In genomic region chrX:79182616-79183015, GRCh38 we compare ENCODE assay signal across 10 cellular contexts. TPM values are rescaled to one million over a fixed set of nuclear protein-coding genes. Genes with fewer than 3 reads are reported as not detected.
A peak's percentile ranks its signal among the peaks of the same experiment; 100 is the strongest.
DNase-seq lines count a peak whose midpoint lies in the region; ATAC-seq, FAIRE-seq and TF ChIP-seq lines count a peak whose summit lies in the region.
"Had no signal": no experiment of that assay in that cellular context is flagged by ENCODE, and none has a peak within 500 bp of the region (broad histone marks: within the 10 kb centered on the region; RNA-seq: fewer than 3 reads in every experiment).

No MANE protein-coding gene starts in this region.

- no peak for TF ChIP-seq CTCF in activated CD8-positive, alpha-beta T cell treated with anti-CD3 and anti-CD28 coated beads for 36 hours (IDR thresholded peaks at IDR 0.05)

- peaks cover 5% of the 10 kb centered on the region for H3K9me3 Mint-ChIP-seq in activated CD8-positive, alpha-beta T cell treated with anti-CD3 and anti-CD28 coated beads for 36 hours

- peak overlapping the region; percentile 94 for H3K27ac Mint-ChIP-seq in activated CD8-positive, alpha-beta T cell treated with anti-CD3 and anti-CD28 coated beads for 36 hours

- no peak overlapping the region for H3K4me3 ChIP-seq in neuronal stem cell (ENCODE audit: low read length in 2 of 2)

- no peaks in the 10 kb centered on the region for H3K79me1 ChIP-seq in neuronal stem cell (ENCODE audit: low read depth, low read length)

- H3K27me3 Mint-ChIP-seq in activated CD8-positive, alpha-beta T cell treated with anti-CD3 and anti-CD28 coated beads for 36 hours: no peaks in the 10 kb centered on the region

- no peak overlapping the region for H2BK120ac ChIP-seq in neuronal stem cell (ENCODE audit: low read depth, low read length)

- no peak overlapping the region for H2BK5ac ChIP-seq in neuronal stem cell (ENCODE audit: low read length)

- no peak overlapping the region for H3K4ac ChIP-seq in neuronal stem cell (ENCODE audit: low read length)

- no peaks in the 10 kb centered on the region for H3K9me3 ChIP-seq in neuronal stem cell (replicated peaks in 1 of 2; ENCODE audit: control insufficient read depth in 2 of 2, insufficient read depth in 1 of 2, low read depth in 1 of 2, low read length in 2 of 2)

- no peaks in the 10 kb centered on the region for H3K36me3 ChIP-seq in neuronal stem cell (replicated peaks in 1 of 2; ENCODE audit: control insufficient read depth in 2 of 2, insufficient read depth in 2 of 2, low read length in 2 of 2)

- no peak overlapping the region for H2BK12ac ChIP-seq in neuronal stem cell (ENCODE audit: low read length)

- H2AFZ ChIP-seq in neuronal stem cell (ENCODE audit: low read length): no peak overlapping the region

- no peak overlapping the region for H4K91ac ChIP-seq in neuronal stem cell (ENCODE audit: low read depth, low read length, poor library complexity)

- H3K4me1 ChIP-seq in neuronal stem cell (ENCODE audit: control insufficient read depth in 2 of 2, insufficient read depth in 1 of 2, low read depth in 1 of 2, low read length in 2 of 2): no peaks in the 10 kb centered on the region

- no peak for TF ChIP-seq POLR2A in GM12892 (IDR thresholded peaks at IDR 0.05; ENCODE audit: low read depth, low read length)

- DNase-seq in GM12892 (ENCODE audit: insufficient read length) (no peak), neuronal stem cell (ENCODE audit: low spot score) (no peak), NCI-H1694 (lab: John Stamatoyannopoulos, UW) (no peak), epidermal melanocyte (ENCODE audit: insufficient read length, low spot score) (no peak), islet precursor cell (no peak)
- no peak for DNase-seq in activated CD8-positive, alpha-beta T cell treated with anti-CD3 and anti-CD28 coated beads for 36 hours
- DNase-seq: DMS79 had no signal

- CTCF ChIA-PET in activated CD8-positive, alpha-beta T cell treated with anti-CD3 and anti-CD28 coated beads for 36 hours (lab: Charles Lee): interaction anchor here (1.1 kb wide), 1 partner anchor 11 kb away, joined by 3 read pairs; no protein-coding TSS in a partner anchor

- H3K36me3 Mint-ChIP-seq in activated CD8-positive, alpha-beta T cell treated with anti-CD3 and anti-CD28 coated beads for 36 hours (ENCODE audit: low read depth): peaks cover 20% of the 10 kb centered on the region

- peak; percentile 83 for FAIRE-seq in GM12892 (lab: Jason Lieb, UNC)

- POLR2A ChIA-PET in activated CD8-positive, alpha-beta T cell treated with anti-CD3 and anti-CD28 coated beads for 36 hours (lab: Charles Lee): interaction anchor here (1.0 to 1.3 kb wide), 3 partner anchors 16 to 76 kb away, joined by 3 to 6 read pairs (median 3); no protein-coding TSS in a partner anchor

- intact Hi-C loops in activated CD8-positive, alpha-beta T cell treated with anti-CD3 and anti-CD28 coated beads for 36 hours (cut with micrococcal nuclease): loop anchor here (5.0 kb wide), 2 partner anchors 35 to 75 kb away; no protein-coding TSS in a partner anchor

- no peak overlapping the region for H3K9ac ChIP-seq in neuronal stem cell (ENCODE audit: low read depth, low read length, poor library complexity)

- H3K23ac ChIP-seq in neuronal stem cell (ENCODE audit: low read depth, low read length, poor library complexity): no peak overlapping the region

- H3K4me3 Mint-ChIP-seq in activated CD8-positive, alpha-beta T cell treated with anti-CD3 and anti-CD28 coated beads for 36 hours: peak overlapping the region; percentile 47

- no peak overlapping the region for H3K14ac ChIP-seq in neuronal stem cell (ENCODE audit: low read length)

- H3K27ac ChIP-seq in neuronal stem cell (replicated peaks; ENCODE audit: low read length): no peak overlapping the region

- H4K8ac ChIP-seq in neuronal stem cell (ENCODE audit: low read depth, low read length): no peak overlapping the region

- no peak overlapping the region for H2BK15ac ChIP-seq in neuronal stem cell (ENCODE audit: low read length)

- peaks cover 61% of the 10 kb centered on the region for H3K4me1 Mint-ChIP-seq in activated CD8-positive, alpha-beta T cell treated with anti-CD3 and anti-CD28 coated beads for 36 hours (ENCODE audit: low read depth)

- H3K4me2 ChIP-seq in neuronal stem cell (ENCODE audit: insufficient read depth, low read length, poor library complexity, severe bottlenecking): no peak overlapping the region

- no peak overlapping the region for H3K18ac ChIP-seq in neuronal stem cell (ENCODE audit: low read length)

- H3K27me3 ChIP-seq in neuronal stem cell (ENCODE audit: control insufficient read depth in 3 of 3, insufficient read depth in 3 of 3, low read depth in 1 of 3, low read length in 3 of 3): no peaks in the 10 kb centered on the region

- no peak overlapping the region for H2AK5ac ChIP-seq in neuronal stem cell (ENCODE audit: low read depth, low read length)

- peak; percentile 94 for ATAC-seq in GM19395 (IDR thresholded peaks at IDR 0.05; ENCODE audit: unreplicated experiment)
- peak; percentile 97 for ATAC-seq in HG03025 (IDR thresholded peaks at IDR 0.05; ENCODE audit: low FRiP score, unreplicated experiment)
- ATAC-seq in activated CD8-positive, alpha-beta T cell treated with anti-CD3 and anti-CD28 coated beads for 36 hours: peak; percentile 82
- ATAC-seq: sciatic nerve had no signal

RNA-seq across cellular contexts. Expression of gene GPR174, which starts 38.1 kb away (rescaled TPM):
- 5.4 TPM for polyA plus RNA-seq in GM12892 (2012; ENCODE audit: missing spikeins)
- 10 to 100 TPM; 23.4 to 23.9 TPM for total RNA-seq in activated CD8-positive, alpha-beta T cell treated with anti-CD3 and anti-CD28 coated beads for 36 hours
- not detected for polyA plus RNA-seq in neuronal stem cell (2013, experiment 1 of 2)
- polyA plus RNA-seq in neuronal stem cell (2013, experiment 2 of 2): not detected
